In the genomic region with DNA sequence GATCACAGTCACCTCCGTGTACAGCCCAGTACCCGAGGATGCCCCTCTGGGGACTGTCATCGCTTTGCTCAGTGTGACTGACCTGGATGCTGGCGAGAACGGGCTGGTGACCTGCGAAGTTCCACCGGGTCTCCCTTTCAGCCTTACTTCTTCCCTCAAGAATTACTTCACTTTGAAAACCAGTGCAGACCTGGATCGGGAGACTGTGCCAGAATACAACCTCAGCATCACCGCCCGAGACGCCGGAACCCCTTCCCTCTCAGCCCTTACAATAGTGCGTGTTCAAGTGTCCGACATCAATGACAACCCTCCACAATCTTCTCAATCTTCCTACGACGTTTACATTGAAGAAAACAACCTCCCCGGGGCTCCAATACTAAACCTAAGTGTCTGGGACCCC, we compare ENCODE assay signal across 9 cellular contexts. TPM values are rescaled to one million over a fixed set of nuclear protein-coding genes. Genes with fewer than 3 reads are reported as not detected.
DNase-seq lines count a peak whose midpoint lies in the region; ATAC-seq and TF ChIP-seq lines count a peak whose summit lies in the region.
"Had no signal": no experiment of that assay in that cellular context is flagged by ENCODE, and none has a peak within 500 bp of the region (broad histone marks: within the 10 kb centered on the region; RNA-seq: fewer than 3 reads in every experiment).

No MANE protein-coding gene starts in this region.

- H2AFZ ChIP-seq in H9 (ENCODE audit: low read length) = no peak overlapping the region

- no peaks in the 10 kb centered on the region for H3K79me2 ChIP-seq in H9 (ENCODE audit: insufficient read depth, low read length)

- peaks cover 23 to 30% of the 10 kb centered on the region in 2 experiments for H3K4me1 Mint-ChIP-seq in H9
- H3K4me1 Mint-ChIP-seq in activated CD8-positive, alpha-beta T cell treated with anti-CD3 and anti-CD28 coated beads, Interleukin-2, amount 10 ng/mL, durations not matched to agents 7 days and 5 days (ENCODE audit: low read depth) = peaks cover 29% of the 10 kb centered on the region

- H3K9me3 Mint-ChIP-seq in H9 = peaks cover 0 to 23% of the 10 kb centered on the region in 2 experiments; a peak in 4 of 5 replicates
- H3K9me3 Mint-ChIP-seq in activated CD8-positive, alpha-beta T cell treated with anti-CD3 and anti-CD28 coated beads, Interleukin-2, amount 10 ng/mL, durations not matched to agents 7 days and 5 days (ENCODE audit: insufficient read depth) = no peaks in the 10 kb centered on the region

- no peak overlapping the region for H3K4ac ChIP-seq in H9 (ENCODE audit: low read depth, low read length)

- 0 out of 2 replicates have a peak, but pooled peaks cover 2% of the 10 kb centered on the region for H3K4me1 ChIP-seq in H9 (ENCODE audit: insufficient read depth, low read length)
- H3K4me1 ChIP-seq in iPS-15b (ENCODE audit: control insufficient read depth, insufficient read depth, low read length) = peaks cover 12% of the 10 kb centered on the region
- peaks cover 41 to 46% (median 45%) of the 10 kb centered on the region in 3 donors for H3K4me1 ChIP-seq in skeletal muscle tissue (ENCODE audit: control insufficient read depth in 3 of 3, insufficient read depth in 3 of 3, low read length in 3 of 3)

- no CpG with 5 or more reads among the region's 17 CpGs for WGBS in H9 (ENCODE audit: extremely low coverage, insufficient read length, low lambda C conversion rate)

- H3K9me3 ChIP-seq in H9 (ENCODE audit: control insufficient read depth, low read depth, low read length) (peaks cover 5% of the 10 kb centered on the region), iPS-15b (ENCODE audit: control insufficient read depth, insufficient read depth, low read length) (no peaks in the 10 kb centered on the region), skeletal muscle tissue (ENCODE audit: control insufficient read depth in 3 of 3, low read length in 3 of 3) (no peaks in the 10 kb centered on the region)

- no peak overlapping the region for H3T11ph ChIP-seq in H9 (ENCODE audit: low read length)

- H3K18ac ChIP-seq in H9 (ENCODE audit: insufficient read length, low read depth, low read length) = no peak overlapping the region

- peaks cover 33% of the 10 kb centered on the region for H3K27me3 Mint-ChIP-seq in H9 (ENCODE audit: low read depth)
- H3K27me3 Mint-ChIP-seq in activated CD8-positive, alpha-beta T cell treated with anti-CD3 and anti-CD28 coated beads, Interleukin-2, amount 10 ng/mL, durations not matched to agents 7 days and 5 days (ENCODE audit: low read depth) = peaks cover 69% of the 10 kb centered on the region

- TF ChIP-seq CTCF in H9 (conservative IDR thresholded peaks at IDR 0.05) = no peak

- H3K4me3 Mint-ChIP-seq in H9 = peak overlapping the region; percentile 92 to 97
- peak overlapping the region; percentile 31 for H3K4me3 Mint-ChIP-seq in activated CD8-positive, alpha-beta T cell treated with anti-CD3 and anti-CD28 coated beads, Interleukin-2, amount 10 ng/mL, durations not matched to agents 7 days and 5 days

- H3K23ac ChIP-seq in H9 (ENCODE audit: insufficient read length, low read depth, low read length) = no peak overlapping the region

- H2BK5ac ChIP-seq in H9 (ENCODE audit: insufficient read length, low read length) = no peak overlapping the region

- H4K20me1 ChIP-seq in H9 (ENCODE audit: control insufficient read depth, insufficient read depth, insufficient read length) = no peaks in the 10 kb centered on the region

- H2BK120ac ChIP-seq in H9 (ENCODE audit: low read depth, low read length, poor library complexity, severe bottlenecking) = no peak overlapping the region

- H3K9ac ChIP-seq in H9 (ENCODE audit: extremely low read depth, insufficient read length, low read length) = no peak overlapping the region
- no peak overlapping the region for H3K9ac ChIP-seq in iPS-15b (ENCODE audit: low read depth, low read length)
- H3K9ac ChIP-seq in skeletal muscle tissue (ENCODE audit: low read depth in 1 of 3, low read length in 3 of 3) = peak overlapping the region; percentile 84 to 94 (median 92)

- no peak overlapping the region for H2AK5ac ChIP-seq in H9 (ENCODE audit: insufficient read length, low read length)

- H3K27me3 ChIP-seq in H9 (ENCODE audit: insufficient read depth, low read length) (peaks cover 15% of the 10 kb centered on the region), iPS-15b (ENCODE audit: control insufficient read depth, insufficient read depth, low read length) (peaks cover 31% of the 10 kb centered on the region), skeletal muscle tissue (ENCODE audit: control insufficient read depth in 3 of 3, insufficient read depth in 3 of 3, low read length in 3 of 3) (no peaks in the 10 kb centered on the region)

- no peak overlapping the region for H2BK15ac ChIP-seq in H9 (ENCODE audit: low read depth, low read length)

- no peak overlapping the region for H4K8ac ChIP-seq in H9 (replicated peaks; ENCODE audit: insufficient read length, low read depth, low read length)

- peaks cover 0 to 21% (median 8%) of the 10 kb centered on the region in 3 experiments; a peak in 4 of 7 replicates for H3K36me3 Mint-ChIP-seq in H9 (ENCODE audit: insufficient read depth in 1 of 3, low read depth in 3 of 3)
- H3K36me3 Mint-ChIP-seq in activated CD8-positive, alpha-beta T cell treated with anti-CD3 and anti-CD28 coated beads, Interleukin-2, amount 10 ng/mL, durations not matched to agents 7 days and 5 days (ENCODE audit: low read depth) = peaks cover 3% of the 10 kb centered on the region

- CTCF ChIA-PET in activated CD8-positive, alpha-beta T cell treated with anti-CD3 and anti-CD28 coated beads, Interleukin-2, amount 10 ng/mL, durations not matched to agents 7 days and 5 days (lab: Charles Lee) = no interaction called here

- H3K23me2 ChIP-seq in H9 (ENCODE audit: insufficient read length, low read depth, low read length, poor library complexity, severe bottlenecking) = peaks cover 17% of the 10 kb centered on the region

- no peak overlapping the region for H3K56ac ChIP-seq in H9 (ENCODE audit: insufficient read length, low read depth, low read length)

- H3K4me3 ChIP-seq in iPS-15b (ENCODE audit: low read depth, low read length) (peak overlapping the region; percentile 95), skeletal muscle tissue (ENCODE audit: low read length in 3 of 3) (peak overlapping the region; percentile 91 to 96 (median 96))

- no peak overlapping the region for H3K14ac ChIP-seq in H9 (ENCODE audit: insufficient read depth, low read length)

- H2BK20ac ChIP-seq in H9 (ENCODE audit: low read depth, low read length, poor library complexity, severe bottlenecking) = no peak overlapping the region

- H4K5ac ChIP-seq in H9 (ENCODE audit: insufficient read length, low read depth, low read length) = no peak overlapping the region

- peak overlapping the region; percentile 95 for H3K4me2 ChIP-seq in H9 (ENCODE audit: insufficient read depth, insufficient read length, low read length)

- no peak overlapping the region for H2BK12ac ChIP-seq in H9 (ENCODE audit: insufficient read length, low read depth, low read length)

- no peak for DNase-seq in H9
- DNase-seq in activated CD8-positive, alpha-beta T cell treated with anti-CD3 and anti-CD28 coated beads, Interleukin-2, amount 10 ng/mL, durations not matched to agents 7 days and 5 days = no peak
- no peak for DNase-seq in NCI-H2171 treated with DMSO at 0.1 percent for 48 hours (lab: John Stamatoyannopoulos, UW)
- no peak for DNase-seq in midbrain (lab: John Stamatoyannopoulos, UW)
- DNase-seq: occipital lobe had no signal

- POLR2A ChIA-PET in activated CD8-positive, alpha-beta T cell treated with anti-CD3 and anti-CD28 coated beads, Interleukin-2, amount 10 ng/mL, durations not matched to agents 7 days and 5 days (lab: Charles Lee) = no interaction called here

- H4K91ac ChIP-seq in H9 (ENCODE audit: insufficient read length, low read depth, low read length) = no peak overlapping the region

- no peaks in the 10 kb centered on the region for H3K79me1 ChIP-seq in H9 (ENCODE audit: insufficient read depth, low read depth, low read length, poor library complexity, severe bottlenecking)

- H3K36me3 ChIP-seq in iPS-15b (ENCODE audit: control insufficient read depth, insufficient read depth, low read length) (no peaks in the 10 kb centered on the region), skeletal muscle tissue (ENCODE audit: control insufficient read depth in 3 of 3, insufficient read depth in 3 of 3, low read length in 3 of 3) (no peaks in the 10 kb centered on the region)

- H3K27ac ChIP-seq in H9 (ENCODE audit: insufficient read length, low read depth, low read length) (no peak overlapping the region), skeletal muscle tissue (ENCODE audit: low read depth, low read length) (peak overlapping the region; percentile 89)

- no peak overlapping the region for H3K27ac Mint-ChIP-seq in H9
- H3K27ac Mint-ChIP-seq in activated CD8-positive, alpha-beta T cell treated with anti-CD3 and anti-CD28 coated beads, Interleukin-2, amount 10 ng/mL, durations not matched to agents 7 days and 5 days = no peak overlapping the region

- ATAC-seq in activated CD8-positive, alpha-beta T cell treated with anti-CD3 and anti-CD28 coated beads, Interleukin-2, amount 10 ng/mL, durations not matched to agents 7 days and 5 days = no peak
- ATAC-seq in HG03175 (IDR thresholded peaks at IDR 0.05; ENCODE audit: unreplicated experiment) (no peak), GM18502 (IDR thresholded peaks at IDR 0.05; ENCODE audit: poor library complexity, unreplicated experiment) (no peak)

RNA-seq across cellular contexts. Expression of a gene that starts 1.4 kb away (rescaled TPM):
- total RNA-seq in H9 (2021) (19.8 and 22.6 TPM in 2 replicates), skeletal muscle tissue (38.1 TPM)
- total RNA-seq in activated CD8-positive, alpha-beta T cell treated with anti-CD3 and anti-CD28 coated beads, Interleukin-2, amount 10 ng/mL, durations not matched to agents 7 days and 5 days = not detected

RNA-seq across cellular contexts. Expression of a gene that starts 7.7 kb away (rescaled TPM):
- total RNA-seq in H9 (2021) = 4.0 and 4.3 TPM in 2 replicates
- total RNA-seq in activated CD8-positive, alpha-beta T cell treated with anti-CD3 and anti-CD28 coated beads, Interleukin-2, amount 10 ng/mL, durations not matched to agents 7 days and 5 days = not detected
- 3.7 TPM for total RNA-seq in skeletal muscle tissue

RNA-seq across cellular contexts. Expression of a gene that starts 11.7 kb away (rescaled TPM):
- total RNA-seq in H9 (2021) (0.57 and 0.66 TPM in 2 replicates), skeletal muscle tissue (2.1 TPM)
- total RNA-seq in activated CD8-positive, alpha-beta T cell treated with anti-CD3 and anti-CD28 coated beads, Interleukin-2, amount 10 ng/mL, durations not matched to agents 7 days and 5 days = not detected

RNA-seq across cellular contexts. Expression of a gene that starts 46.9 kb away (rescaled TPM):
- 1.3 and 1.4 TPM in 2 replicates for total RNA-seq in H9 (2021)
- not detected for total RNA-seq in activated CD8-positive, alpha-beta T cell treated with anti-CD3 and anti-CD28 coated beads, Interleukin-2, amount 10 ng/mL, durations not matched to agents 7 days and 5 days
- 3.1 TPM for total RNA-seq in skeletal muscle tissue

RNA-seq across cellular contexts. Expression of a gene that starts 56.3 kb away (rescaled TPM):
- total RNA-seq in H9 (2021) (2.6 and 2.7 TPM in 2 replicates), skeletal muscle tissue (6.8 TPM)
- total RNA-seq in activated CD8-positive, alpha-beta T cell treated with anti-CD3 and anti-CD28 coated beads, Interleukin-2, amount 10 ng/mL, durations not matched to agents 7 days and 5 days = under 1 TPM in 1 of 2 experiments, not detected in 1; 0.05 TPM

Comparison
In these comparisons a context has a peak if more than half of its experiments do, and no peak if none do; other contexts are left out.
1. H3K9ac ChIP-seq: peak in skeletal muscle tissue (3 of 3); none in H9 (single experiment) and iPS-15b (single experiment).
2. RNA of a gene that starts 1.4 kb away (total RNA-seq): 38.1 TPM in skeletal muscle tissue (single experiment) and 19.8 to 22.6 TPM in H9; not detected in activated CD8-positive, alpha-beta T cell treated with anti-CD3 and anti-CD28 coated beads, Interleukin-2, amount 10 ng/mL, durations not matched to agents 7 days and 5 days; every median in the first group is over 10 times any median in the second.